In the genomic region with DNA sequence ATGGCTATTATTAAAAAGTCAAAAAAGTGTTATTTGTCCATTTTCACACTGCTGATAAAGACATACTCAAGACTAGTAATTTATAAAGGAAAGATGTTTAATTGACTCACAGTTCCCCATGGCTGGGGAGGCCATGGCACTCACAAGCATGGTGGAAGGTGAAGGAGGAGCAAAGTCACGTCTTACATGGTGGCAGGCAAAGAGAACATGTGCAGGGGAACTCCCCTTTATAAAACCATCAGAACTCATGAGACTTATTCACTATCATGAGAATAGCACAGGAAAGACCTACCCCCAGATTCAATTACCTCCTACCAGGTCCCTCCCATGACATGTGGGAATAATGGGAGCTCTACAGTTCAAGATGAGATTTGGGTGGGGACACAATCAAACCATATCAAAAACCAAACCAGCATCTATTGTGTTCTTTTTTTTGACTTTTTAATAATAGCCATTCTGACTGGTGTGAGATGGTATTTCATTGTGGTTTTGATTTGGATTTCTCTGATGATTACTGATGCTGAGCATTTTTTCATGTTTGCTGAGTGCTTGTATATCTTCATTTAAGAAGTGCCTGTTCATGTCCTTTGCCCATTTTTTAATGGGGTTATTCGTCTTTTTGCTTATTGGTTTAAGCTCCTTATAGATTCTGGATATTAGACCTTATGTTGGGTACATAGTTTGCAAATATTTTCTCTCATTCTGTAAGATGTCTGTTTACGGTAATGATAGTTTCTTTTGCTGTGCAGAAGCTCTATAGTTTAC, we compare ENCODE assay signal across 9 cellular contexts. TPM values are rescaled to one million over a fixed set of nuclear protein-coding genes. Genes with fewer than 3 reads are reported as not detected.
"Had no signal": no experiment of that assay in that cellular context is flagged by ENCODE, and none has a peak within 500 bp of the region (broad histone marks: within the 10 kb centered on the region; RNA-seq: fewer than 3 reads in every experiment).

No MANE protein-coding gene starts in this region.

RNA-seq across cellular contexts. Expression of a gene that starts 24.6 kb away (rescaled TPM):
- total RNA-seq: hepatocyte, lung microvascular endothelial cell, myocyte, progenitor cell of endocrine pancreas, pulmonary artery endothelial cell, renal cortical epithelial cell, smooth muscle cell had no signal
- polyA plus RNA-seq: hepatocyte, keratinocyte, neural cell, smooth muscle cell had no signal
